9 cellular contexts compared by ENCODE assay signal in genomic region chr16:85659805-85660511, GRCh38. TPM values are rescaled to one million over a fixed set of nuclear protein-coding genes. Genes with fewer than 3 reads are reported as not detected.
A peak's percentile ranks its signal among the peaks of the same experiment; 100 is the strongest.
DNase-seq lines count a peak whose midpoint lies in the region; ATAC-seq, FAIRE-seq and TF ChIP-seq lines count a peak whose summit lies in the region.
"Had no signal": no experiment of that assay in that cellular context is flagged by ENCODE, and none has a peak within 500 bp of the region (broad histone marks: within the 10 kb centered on the region; RNA-seq: fewer than 3 reads in every experiment).

No MANE protein-coding gene starts in this region.

- no peaks in the 10 kb centered on the region for H3K4me1 ChIP-seq in HepG2 (ENCODE audit: insufficient read depth, low read length)
- H3K4me1 ChIP-seq: BLaER1 had no signal

- DNase-seq in DMS53 treated with DMSO at 0.1 percent for 48 hours (lab: John Stamatoyannopoulos, UW; ENCODE audit: unreplicated experiment) (peak; percentile 59), DMS53 (lab: John Stamatoyannopoulos, UW) (no peak), NAMALWA (ENCODE audit: low spot score) (peak; percentile 80), choroid plexus epithelial cell (ENCODE audit: low read depth) (peak; percentile 72), HepG2 (ENCODE audit: low spot score) (peak; percentile 39), lower leg skin (ENCODE audit: low spot score in 2 of 2) (no peak)
- peak; percentile 32 to 47 for DNase-seq in activated CD4-positive, alpha-beta T cell treated with anti-CD3 and anti-CD28 coated beads for 4 hours
- peak; percentile 25 for DNase-seq in stimulated activated CD8-positive, alpha-beta memory T cell treated with anti-CD3 and anti-CD28 coated beads, Interleukin-12 subunit alpha, Interleukin-12 subunit beta, amount 100 ng/mL, for 24 hours (ENCODE audit: extremely low read depth)

- no peaks in the 10 kb centered on the region for H3K27me3 ChIP-seq in HepG2 (ENCODE audit: control insufficient read depth in 1 of 2, insufficient read depth in 2 of 2, low read length in 2 of 2)
- H3K27me3 ChIP-seq: BLaER1 had no signal

- intact Hi-C loops in HepG2 (cut with micrococcal nuclease; ENCODE audit: unreplicated experiment), result no loop called here
- intact Hi-C loops in lower leg skin (cut with DNase I; ENCODE audit: low total_unique reads), result no loop called here

- 76% methylated on average over 12 of the region's 12 CpGs for WGBS in HepG2 (ENCODE audit: low lambda C conversion rate)
- 68 to 72% methylated on average over 12 of the region's 12 CpGs for WGBS in lower leg skin, 2 donors

- no peak overlapping the region for H2AFZ ChIP-seq in HepG2 (ENCODE audit: low read length)

- peak; percentile 71 for ATAC-seq in HepG2

- peaks cover 65 to 97% of the 10 kb centered on the region in 2 experiments for H3K36me3 ChIP-seq in HepG2 (replicated peaks in 1 of 2; ENCODE audit: control insufficient read depth in 1 of 2, insufficient read depth in 2 of 2, low read length in 2 of 2)

- in situ Hi-C loops in HepG2 (cut with HindIII; ENCODE audit: extremely low pct_ligation_motif_present, low pct_unique_long_range_greater_than_20kb), result loop anchor here (5.0 kb wide), 1 partner anchor 57 kb away; no protein-coding TSS in a partner anchor

- no peak for TF ChIP-seq POLR2A in HepG2 (IDR thresholded peaks at IDR 0.05; ENCODE audit: insufficient read depth in 1 of 2, low read depth in 2 of 2, low read length in 2 of 2)
- no peak for TF ChIP-seq POLR2A in lower leg skin (IDR thresholded peaks at IDR 0.05)

- peak; percentile 72 for FAIRE-seq in HepG2 (lab: Jason Lieb, UNC)

- H3K27ac ChIP-seq in HepG2 (ENCODE audit: extremely low read length, insufficient read depth, low read length), result no peak overlapping the region
- H3K27ac ChIP-seq: BLaER1 had no signal

- H3K4me3 ChIP-seq in choroid plexus epithelial cell (ENCODE audit: low read depth, low read length), result no peak overlapping the region
- H3K4me3 ChIP-seq in HepG2 (replicated peaks in 1 of 3; ENCODE audit: insufficient read depth in 1 of 3, low read depth in 2 of 3, low read length in 3 of 3), result no peak overlapping the region
- no peak overlapping the region for H3K4me3 ChIP-seq in lower leg skin (ENCODE audit: low read depth, poor library complexity, severe bottlenecking)
- H3K4me3 ChIP-seq: BLaER1 had no signal

- no peaks in the 10 kb centered on the region for H3K79me2 ChIP-seq in HepG2 (ENCODE audit: insufficient read depth, low read length)

- peaks cover 13% of the 10 kb centered on the region for H4K20me1 ChIP-seq in HepG2 (ENCODE audit: insufficient read depth, low read length)

- TF ChIP-seq EP300 in HepG2 (IDR thresholded peaks at IDR 0.05; ENCODE audit: low read depth in 2 of 2, low read length in 2 of 2) (no peak), HepG2 (CRISPR knock-in tag; IDR thresholded peaks at IDR 0.05; ENCODE audit: borderline replicate concordance) (0 out of 2 replicates have a peak, but pooled peaks have one; percentile 44)

- TF ChIP-seq CTCF in choroid plexus epithelial cell (conservative IDR thresholded peaks at IDR 0.05; ENCODE audit: low read depth, low read length), result peak; percentile 95
- TF ChIP-seq CTCF in HepG2 (CRISPR knock-in tag; IDR thresholded peaks at IDR 0.05), result peak; percentile 95
- peak in 1 of 3 donors; percentile 37 for TF ChIP-seq CTCF in lower leg skin (IDR thresholded peaks at IDR 0.05)

- no TSS peak for BruUV-seq in HepG2 (replicated peaks; lab: Mats Ljungman, UMichigan)

- POLR2A ChIA-PET in HepG2 (lab: Yijun Ruan, JAX), result no interaction called here

- no peak overlapping the region for H3K9ac ChIP-seq in HepG2 (ENCODE audit: insufficient read depth, low read depth, low read length)

- TF ChIP-seq RAD21 in HepG2 (CRISPR knock-in tag; IDR thresholded peaks at IDR 0.05), result peak; percentile 74

- H3K4me2 ChIP-seq in HepG2 (ENCODE audit: low read depth, low read length), result no peak overlapping the region
- H3K4me2 ChIP-seq: BLaER1 had no signal

- no peaks in the 10 kb centered on the region for H3K9me3 ChIP-seq in HepG2 (ENCODE audit: low read length)
- H3K9me3 ChIP-seq: BLaER1 had no signal

- CTCF ChIA-PET in HepG2 (lab: Yijun Ruan, JAX; ENCODE audit: low intra/inter-chr PET ratio, low total read pairs), result interaction anchor here (1.8 kb wide), 1 partner anchor 58 kb away, joined by 11 read pairs; no protein-coding TSS in a partner anchor

TF ChIP-seq in HepG2, 621 proteins besides CTCF, POLR2A, EP300 and RAD21 (continues in another document):
- no peak for TF ChIP-seq KAT7 (CRISPR knock-in tag; IDR thresholded peaks at IDR 0.05; ENCODE audit: borderline replicate concordance)
- TF ChIP-seq ZNF180 (CRISPR knock-in tag; IDR thresholded peaks at IDR 0.05; ENCODE audit: borderline replicate concordance, low read depth), result no peak
- peak; percentile 40; the same call in 1 of the 2 replicates for TF ChIP-seq MEIS1 (CRISPR knock-in tag; IDR thresholded peaks at IDR 0.05; ENCODE audit: borderline replicate concordance)
- TF ChIP-seq, protein P1, sequence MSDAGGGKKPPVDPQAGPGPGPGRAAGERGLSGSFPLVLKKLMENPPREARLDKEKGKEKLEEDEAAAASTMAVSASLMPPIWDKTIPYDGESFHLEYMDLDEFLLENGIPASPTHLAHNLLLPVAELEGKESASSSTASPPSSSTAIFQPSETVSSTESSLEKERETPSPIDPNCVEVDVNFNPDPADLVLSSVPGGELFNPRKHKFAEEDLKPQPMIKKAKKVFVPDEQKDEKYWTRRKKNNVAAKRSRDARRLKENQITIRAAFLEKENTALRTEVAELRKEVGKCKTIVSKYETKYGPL (CRISPR knock-in tag; IDR thresholded peaks at IDR 0.05), result no peak
- TF ChIP-seq KDM3A (CRISPR knock-in tag; IDR thresholded peaks at IDR 0.05; ENCODE audit: low read depth), result 0 out of 2 replicates have a peak, but pooled peaks have one; percentile 37

RNA-seq across cellular contexts. Expression of gene GINS2, which starts 28.8 kb away (rescaled TPM):
- total RNA-seq in HepG2 (2016; rRNA removed; fragmentation: Illumina TruSeq; extraction: Trizol), result 48.3 and 61.7 TPM in 2 replicates
- 23.8 and 27.0 TPM in 2 replicates for total RNA-seq in HepG2 (2016; cell fraction: cytosol; rRNA removed; fragmentation: Illumina TruSeq; extraction: Trizol; ENCODE audit: low read depth)
- 48.0 and 66.5 TPM in 2 replicates for total RNA-seq in HepG2 (2016; cell fraction: insoluble cytoplasmic fraction; rRNA removed; fragmentation: Illumina TruSeq; extraction: Trizol)
- total RNA-seq in HepG2 (2016; cell fraction: membrane; rRNA removed; fragmentation: Illumina TruSeq; extraction: Trizol), result 37.7 and 42.3 TPM in 2 replicates
- total RNA-seq in HepG2 (2016; cell fraction: nucleus; rRNA removed; fragmentation: Illumina TruSeq; extraction: Trizol), result 23.1 and 24.3 TPM in 2 replicates
- 7.7 and 10.6 TPM in 2 replicates for polyA plus RNA-seq in HepG2 (2011; rRNA removed)
- polyA plus RNA-seq in HepG2 (2011; cell fraction: cytosol; rRNA removed), result 8.9 and 11.0 TPM in 2 replicates
- 3.9 and 4.5 TPM in 2 replicates for polyA plus RNA-seq in HepG2 (2011; cell fraction: nucleus; rRNA removed)
- polyA plus RNA-seq in HepG2 (2012), result 5.7 and 16.9 TPM in 2 replicates
- polyA plus RNA-seq in HepG2 (2016; cell fraction: cytosol; fragmentation: Illumina TruSeq; extraction: Trizol; ENCODE audit: low read depth), result 28.1 and 34.5 TPM in 2 replicates
- polyA plus RNA-seq in HepG2 (2016; cell fraction: insoluble cytoplasmic fraction; fragmentation: Illumina TruSeq; extraction: Trizol; ENCODE audit: low read depth), result 76.0 and 95.5 TPM in 2 replicates
- polyA plus RNA-seq in HepG2 (2016; cell fraction: membrane; fragmentation: Illumina TruSeq; extraction: Trizol; ENCODE audit: low read depth), result 36.4 and 39.0 TPM in 2 replicates
- polyA plus RNA-seq in HepG2 (2016; cell fraction: nucleus; fragmentation: Illumina TruSeq; extraction: Trizol; ENCODE audit: insufficient read depth, low read depth), result 38.9 and 39.5 TPM in 2 replicates
- polyA minus RNA-seq in HepG2 (2011; rRNA and poly(A)+ RNA removed; ENCODE audit: low replicate concordance), result 7.2 and 33.6 TPM in 2 replicates
- polyA minus RNA-seq in HepG2 (2011; cell fraction: cytosol; rRNA and poly(A)+ RNA removed), result 3.9 and 4.1 TPM in 2 replicates
- polyA minus RNA-seq in HepG2 (2011; cell fraction: nucleus; rRNA and poly(A)+ RNA removed), result 4.7 and 6.2 TPM in 2 replicates
- total RNA-seq in lower leg skin, result under 1 TPM in 3 of 4 donors, not detected in 1; 0.38 to 0.98 (median 0.91) TPM

RNA-seq across cellular contexts. Expression of gene GSE1, which starts 46.8 kb away (rescaled TPM):
- 16.1 and 19.5 TPM in 2 replicates for total RNA-seq in HepG2 (2016; rRNA removed; fragmentation: Illumina TruSeq; extraction: Trizol)
- 13.0 and 16.7 TPM in 2 replicates for total RNA-seq in HepG2 (2016; cell fraction: cytosol; rRNA removed; fragmentation: Illumina TruSeq; extraction: Trizol; ENCODE audit: low read depth)
- total RNA-seq in HepG2 (2016; cell fraction: insoluble cytoplasmic fraction; rRNA removed; fragmentation: Illumina TruSeq; extraction: Trizol), result 15.4 and 17.4 TPM in 2 replicates
- 18.2 and 21.4 TPM in 2 replicates for total RNA-seq in HepG2 (2016; cell fraction: membrane; rRNA removed; fragmentation: Illumina TruSeq; extraction: Trizol)
- total RNA-seq in HepG2 (2016; cell fraction: nucleus; rRNA removed; fragmentation: Illumina TruSeq; extraction: Trizol), result 31.6 and 33.0 TPM in 2 replicates
- polyA plus RNA-seq in HepG2 (2011; rRNA removed), result 31.2 and 37.7 TPM in 2 replicates
- 20.9 and 26.7 TPM in 2 replicates for polyA plus RNA-seq in HepG2 (2011; cell fraction: cytosol; rRNA removed)
- 132 and 135 TPM in 2 replicates for polyA plus RNA-seq in HepG2 (2011; cell fraction: nucleus; rRNA removed)
- polyA plus RNA-seq in HepG2 (2012), result 43.5 and 43.7 TPM in 2 replicates
- 1.4 and 1.7 TPM in 2 replicates for polyA plus RNA-seq in HepG2 (2016; cell fraction: cytosol; fragmentation: Illumina TruSeq; extraction: Trizol; ENCODE audit: low read depth)
- 22.8 and 30.2 TPM in 2 replicates for polyA plus RNA-seq in HepG2 (2016; cell fraction: insoluble cytoplasmic fraction; fragmentation: Illumina TruSeq; extraction: Trizol; ENCODE audit: low read depth)
- polyA plus RNA-seq in HepG2 (2016; cell fraction: membrane; fragmentation: Illumina TruSeq; extraction: Trizol; ENCODE audit: low read depth), result 4.4 and 5.4 TPM in 2 replicates
- polyA plus RNA-seq in HepG2 (2016; cell fraction: nucleus; fragmentation: Illumina TruSeq; extraction: Trizol; ENCODE audit: insufficient read depth, low read depth), result 70.9 and 78.3 TPM in 2 replicates
- 24.8 and 50.4 TPM in 2 replicates for polyA minus RNA-seq in HepG2 (2011; rRNA and poly(A)+ RNA removed; ENCODE audit: low replicate concordance)
- polyA minus RNA-seq in HepG2 (2011; cell fraction: cytosol; rRNA and poly(A)+ RNA removed), result 36.3 and 45.8 TPM in 2 replicates
- polyA minus RNA-seq in HepG2 (2011; cell fraction: nucleus; rRNA and poly(A)+ RNA removed), result 83.8 and 96.8 TPM in 2 replicates
- 100 to 1,000 TPM in 1 of 4 donors, 10 to 100 TPM in 3; 62.9 to 113 (median 69.9) TPM for total RNA-seq in lower leg skin

Comparison
In these comparisons a context has a peak if more than half of its experiments do, and no peak if none do; other contexts are left out.
1. DNase-seq: peak in DMS53 treated with DMSO at 0.1 percent for 48 hours (single experiment), NAMALWA (single experiment), activated CD4-positive, alpha-beta T cell treated with anti-CD3 and anti-CD28 coated beads for 4 hours (2 of 2), choroid plexus epithelial cell (single experiment), HepG2 (single experiment) and stimulated activated CD8-positive, alpha-beta memory T cell treated with anti-CD3 and anti-CD28 coated beads, Interleukin-12 subunit alpha, Interleukin-12 subunit beta, amount 100 ng/mL, for 24 hours (single experiment); none in DMS53 (single experiment) and lower leg skin (0 of 2).
2. RNA of gene GINS2, which starts 28.8 kb away (total RNA-seq): 23.1 to 66.5 TPM in HepG2; 0.38 to 0.98 TPM in lower leg skin; every median in the first group is over 10 times any median in the second.